25 cellular contexts compared by ENCODE assay signal in the genomic region with DNA sequence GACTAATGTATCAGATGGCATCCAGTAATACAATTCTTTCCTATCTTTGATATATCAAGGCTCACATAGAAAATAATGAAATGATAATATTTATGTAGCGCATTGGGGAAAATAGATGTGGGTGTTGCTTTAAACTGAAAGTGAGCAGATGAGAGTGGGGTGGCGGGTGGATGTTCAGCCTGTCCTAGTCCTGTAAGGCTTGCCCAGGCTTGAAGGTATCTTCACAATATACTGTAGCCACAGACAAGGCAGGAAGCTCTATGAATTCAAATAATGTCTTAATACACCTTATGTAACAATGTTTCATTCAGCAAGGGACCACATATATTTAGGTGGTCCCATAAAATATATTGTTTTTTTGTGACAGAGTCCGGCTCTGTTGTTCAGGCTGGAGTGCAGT.
"Had no signal": no experiment of that assay in that cellular context is flagged by ENCODE, and none has a peak within 500 bp of the region (broad histone marks: within the 10 kb centered on the region; RNA-seq: fewer than 3 reads in every experiment).

No MANE protein-coding gene starts in this region.

- H3K27me3 ChIP-seq: colonic mucosa, esophagus muscularis mucosa, gastrocnemius medialis, hepatocyte, left lung had no signal

- H3K27ac Mint-ChIP-seq: dendritic cell treated with granulocyte-macrophage colony-stimulating factor and Interleukin-4, amounts not matched to agents 40 ng/mL and 50 ng/mL, for 4 days; effector memory CD8-positive, alpha-beta T cell; endodermal cell; immature natural killer cell; memory B cell; naive thymus-derived CD4-positive, alpha-beta T cell; natural killer cell had no signal

- H3K27me3 Mint-ChIP-seq: dendritic cell treated with granulocyte-macrophage colony-stimulating factor and Interleukin-4, amounts not matched to agents 40 ng/mL and 50 ng/mL, for 4 days; effector memory CD8-positive, alpha-beta T cell; memory B cell; naive thymus-derived CD4-positive, alpha-beta T cell had no signal

- FAIRE-seq: endometrium had no signal

- H3K27ac ChIP-seq: colonic mucosa, esophagus muscularis mucosa, gastrocnemius medialis, hepatocyte, left lung, lower lobe of right lung had no signal

- H3K9me3 Mint-ChIP-seq: dendritic cell treated with granulocyte-macrophage colony-stimulating factor and Interleukin-4, amounts not matched to agents 40 ng/mL and 50 ng/mL, for 4 days; endodermal cell; memory B cell had no signal

- H3K4me3 ChIP-seq: colonic mucosa, esophagus muscularis mucosa, gastrocnemius medialis, hepatocyte, left lung, lower lobe of right lung had no signal

- H3K36me3 Mint-ChIP-seq: immature natural killer cell, memory B cell, natural killer cell had no signal

- H3K4me3 Mint-ChIP-seq: dendritic cell treated with granulocyte-macrophage colony-stimulating factor and Interleukin-4, amounts not matched to agents 40 ng/mL and 50 ng/mL, for 4 days; effector memory CD8-positive, alpha-beta T cell; endodermal cell; immature natural killer cell; memory B cell; naive thymus-derived CD4-positive, alpha-beta T cell; natural killer cell had no signal

- ATAC-seq: effector memory CD8-positive, alpha-beta T cell; gastrocnemius medialis; left cardiac atrium; left lung; left ventricle myocardium superior; lower lobe of right lung; natural killer cell had no signal

- H3K4me1 ChIP-seq: colonic mucosa, esophagus muscularis mucosa, gastrocnemius medialis, left lung, lower lobe of right lung had no signal

- H3K4me1 Mint-ChIP-seq: endodermal cell; immature natural killer cell; memory B cell; naive thymus-derived CD4-positive, alpha-beta T cell; natural killer cell had no signal

- H3K36me3 ChIP-seq: colonic mucosa, esophagus muscularis mucosa, gastrocnemius medialis, left lung, lower lobe of right lung had no signal

- DNase-seq: colonic mucosa; cortex of kidney; effector CD8-positive, alpha-beta T cell; effector memory CD8-positive, alpha-beta T cell; endodermal cell; foreskin melanocyte; gastrocnemius medialis; glutamatergic neuron; head of caudate nucleus; hypothalamus; immature natural killer cell; islet precursor cell; left cardiac atrium; left lung; left ventricle myocardium superior; lower lobe of right lung; mesendoderm; midbrain; naive thymus-derived CD4-positive, alpha-beta T cell; natural killer cell had no signal
